Comparison of ENCODE assay signal across 8 cellular contexts in genomic region chr9:90656876-90657275, GRCh38. TPM values are rescaled to one million over a fixed set of nuclear protein-coding genes. Genes with fewer than 3 reads are reported as not detected.
"Had no signal": no experiment of that assay in that cellular context is flagged by ENCODE, and none has a peak within 500 bp of the region (broad histone marks: within the 10 kb centered on the region; RNA-seq: fewer than 3 reads in every experiment).

No MANE protein-coding gene starts in this region.

RNA-seq across cellular contexts. Expression of gene DIRAS2, which starts 14.3 kb away (rescaled TPM):
- total RNA-seq: endothelial cell of umbilical vein, esophagus mucosa, esophagus squamous epithelium, foreskin keratinocyte, gastrocnemius medialis, gastroesophageal sphincter had no signal
- polyA plus RNA-seq: endothelial cell of umbilical vein, foreskin keratinocyte, heart left ventricle, heart right ventricle had no signal
